Comparison of ENCODE assay signal across 1 cellular context in the genomic region with DNA sequence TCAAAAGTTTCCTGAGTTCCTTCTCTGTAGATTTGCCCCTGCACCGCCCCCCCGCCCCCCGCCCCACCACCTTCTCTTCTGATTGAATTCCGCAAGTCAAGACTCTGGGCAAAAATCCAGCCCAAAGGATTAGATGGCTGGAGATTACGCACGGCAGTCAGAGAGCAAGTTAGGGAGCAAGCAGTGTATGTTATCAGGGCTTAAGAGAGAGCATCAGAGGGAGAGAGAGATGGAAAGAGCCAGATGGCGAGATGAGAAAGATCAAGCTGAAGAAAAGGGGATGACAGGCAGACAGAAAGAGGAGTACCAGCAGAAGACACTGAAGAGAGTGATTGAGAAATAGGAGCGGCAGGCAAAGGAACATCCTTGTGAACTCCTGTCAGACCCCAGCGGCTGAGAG.
TF ChIP-seq lines count a peak whose summit lies in the region.

No MANE protein-coding gene starts in this region.

TF ChIP-seq in HEK293, 187 proteins besides CTCF, POLR2A, EP300 and RAD21 (continued from another document):
- TF ChIP-seq, protein P1, sequence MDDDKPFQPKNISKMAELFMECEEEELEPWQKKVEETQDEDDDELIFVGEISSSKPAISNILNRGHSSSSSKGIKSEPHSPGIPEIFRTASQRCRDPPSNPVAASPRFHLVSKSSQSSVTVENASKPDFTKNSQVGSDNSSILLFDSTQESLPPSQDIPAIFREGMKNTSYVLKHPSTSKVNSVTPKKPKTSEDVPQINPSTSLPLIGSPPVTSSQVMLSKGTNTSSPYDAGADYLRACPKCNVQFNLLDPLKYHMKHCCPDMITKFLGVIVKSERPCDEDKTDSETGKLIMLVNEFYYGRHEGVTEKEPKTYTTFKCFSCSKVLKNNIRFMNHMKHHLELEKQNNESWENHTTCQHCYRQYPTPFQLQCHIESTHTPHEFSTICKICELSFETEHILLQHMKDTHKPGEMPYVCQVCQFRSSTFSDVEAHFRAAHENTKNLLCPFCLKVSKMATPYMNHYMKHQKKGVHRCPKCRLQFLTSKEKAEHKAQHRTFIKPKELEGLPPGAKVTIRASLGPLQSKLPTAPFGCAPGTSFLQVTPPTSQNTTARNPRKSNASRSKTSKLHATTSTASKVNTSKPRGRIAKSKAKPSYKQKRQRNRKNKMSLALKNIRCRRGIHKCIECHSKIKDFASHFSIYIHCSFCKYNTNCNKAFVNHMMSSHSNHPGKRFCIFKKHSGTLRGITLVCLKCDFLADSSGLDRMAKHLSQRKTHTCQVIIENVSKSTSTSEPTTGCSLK (tag by site-specific recombination; IDR thresholded peaks at IDR 0.05): no peak
